17 cellular contexts compared by ENCODE assay signal in the genomic region with DNA sequence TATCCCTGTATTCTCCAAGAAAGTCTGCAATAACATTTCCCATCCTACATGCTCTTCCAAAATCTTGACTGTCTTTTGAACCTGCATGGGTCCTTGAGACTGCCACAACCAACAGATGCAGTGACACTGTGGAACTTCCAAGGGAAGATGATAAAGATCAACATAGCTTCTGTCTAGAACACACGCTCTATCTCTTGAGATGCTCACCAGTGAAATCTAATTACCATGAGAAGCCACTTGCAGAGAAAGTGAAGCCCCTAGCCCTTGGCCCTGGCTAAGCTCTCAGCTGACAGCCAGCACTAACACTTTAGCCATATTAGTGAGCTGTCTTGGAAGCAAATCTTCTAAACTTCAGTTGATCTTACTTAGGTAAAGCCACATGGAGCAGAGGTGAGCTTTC. TPM values are rescaled to one million over a fixed set of nuclear protein-coding genes. Genes with fewer than 3 reads are reported as not detected.
DNase-seq lines count a peak whose midpoint lies in the region; ATAC-seq and TF ChIP-seq lines count a peak whose summit lies in the region.
"Had no signal": no experiment of that assay in that cellular context is flagged by ENCODE, and none has a peak within 500 bp of the region (broad histone marks: within the 10 kb centered on the region; RNA-seq: fewer than 3 reads in every experiment).

No MANE protein-coding gene starts in this region.

- no peak overlapping the region for H4K91ac ChIP-seq in IMR-90 (ENCODE audit: insufficient read depth, low read depth, low read length)

- H3K79me1 ChIP-seq in IMR-90 (ENCODE audit: low read depth in 1 of 2, low read length in 2 of 2): peaks cover 0 to 5% of the 10 kb centered on the region in 2 experiments; a peak in 1 of 4 replicates

- BruUV-seq in IMR-90 (replicated peaks; lab: Mats Ljungman, UMichigan): no TSS peak

- no peak overlapping the region for H2BK20ac ChIP-seq in IMR-90 (ENCODE audit: low read depth, low read length)

- TF ChIP-seq POLR2A in IMR-90 (IDR thresholded peaks at IDR 0.05; ENCODE audit: low read depth, low read length): no peak

- no peak overlapping the region for H4K5ac ChIP-seq in IMR-90 (ENCODE audit: low read depth, low read length)

- H3K9me1 ChIP-seq in IMR-90 (ENCODE audit: insufficient read depth, low read length): peaks cover 5% of the 10 kb centered on the region

- H3K27ac Mint-ChIP-seq in effector memory CD8-positive, alpha-beta T cell: no peak overlapping the region
- H3K27ac Mint-ChIP-seq: GM23338, HFFc6 had no signal

- no peak for TF ChIP-seq RAD21 in IMR-90 (IDR thresholded peaks at IDR 0.05; ENCODE audit: low read length)

- peaks cover 5 to 6% of the 10 kb centered on the region in 2 donors for H3K4me1 Mint-ChIP-seq in effector memory CD8-positive, alpha-beta T cell (ENCODE audit: low read depth in 2 of 2)

- H3K4me1 ChIP-seq in IMR-90 (ENCODE audit: control insufficient read depth, insufficient read depth, low read length): peaks cover 5% of the 10 kb centered on the region

- H3K4ac ChIP-seq in IMR-90 (ENCODE audit: low read depth, low read length): no peak overlapping the region

- no peak overlapping the region for H3K4me2 ChIP-seq in IMR-90 (ENCODE audit: low read depth, low read length)
- H3K4me2 ChIP-seq: GM23338 had no signal

- ATAC-seq in IMR-90 (ENCODE audit: low read depth) (no peak), HG02610 (IDR thresholded peaks at IDR 0.05; ENCODE audit: unreplicated experiment) (no peak)
- no peak for ATAC-seq in effector memory CD8-positive, alpha-beta T cell (replicated peaks)
- ATAC-seq: GM23338 had no signal

- no CpG with 5 or more reads among the region's 1 CpG for WGBS in IMR-90 (ENCODE audit: extremely low coverage in 2 of 2, insufficient read length in 1 of 2), 2 experiments

- H3K23ac ChIP-seq in IMR-90 (ENCODE audit: low read depth, low read length): no peak overlapping the region

- H3K56ac ChIP-seq in IMR-90 (ENCODE audit: extremely low read depth, insufficient read depth, low read length): no peak overlapping the region

- no peak overlapping the region for H3K4me3 Mint-ChIP-seq in effector memory CD8-positive, alpha-beta T cell
- H3K4me3 Mint-ChIP-seq: CD4-positive, alpha-beta memory T cell; GM23338; HFFc6 had no signal

- no peak overlapping the region for H3K14ac ChIP-seq in IMR-90 (replicated peaks; ENCODE audit: low read depth, low read length)

- H3K36me3 Mint-ChIP-seq in effector memory CD8-positive, alpha-beta T cell (ENCODE audit: insufficient read depth): peaks cover 9% of the 10 kb centered on the region

- H2BK120ac ChIP-seq in IMR-90 (ENCODE audit: low read depth, low read length): no peak overlapping the region

- H3K27ac ChIP-seq in IMR-90 (ENCODE audit: insufficient read depth, low read length): no peak overlapping the region

- dilution Hi-C loops in IMR-90 (cut with HindIII; ENCODE audit: low sequenced_read_pairs, unreplicated experiment): no loop called here

- no peak overlapping the region for H4K8ac ChIP-seq in IMR-90 (ENCODE audit: low read depth in 2 of 2, low read length in 2 of 2)

- H3K36me3 ChIP-seq in IMR-90 (ENCODE audit: control insufficient read depth, insufficient read depth, low read length): no peaks in the 10 kb centered on the region
- H3K36me3 ChIP-seq: HAP-1 had no signal

- H2BK5ac ChIP-seq in IMR-90 (ENCODE audit: low read depth, low read length, poor library complexity, severe bottlenecking): no peak overlapping the region

- H2AFZ ChIP-seq in IMR-90 (replicated peaks; ENCODE audit: low read length, poor library complexity): no peak overlapping the region
- H2AFZ ChIP-seq: GM23338 had no signal

- H4K20me1 ChIP-seq in IMR-90 (ENCODE audit: insufficient read depth, low read length): no peaks in the 10 kb centered on the region

- CTCF ChIA-PET in IMR-90 (lab: Yijun Ruan, JAX): interaction anchor here (1.1 kb wide), 1 partner anchor 9 kb away, joined by 3 read pairs; no protein-coding TSS in a partner anchor

- POLR2A ChIA-PET in IMR-90 (lab: Charles Lee; ENCODE audit: unreplicated experiment): no interaction called here

- no peak overlapping the region for H3K4me3 ChIP-seq in IMR-90 (ENCODE audit: insufficient read depth, low read depth, low read length)
- H3K4me3 ChIP-seq: GM23338, HAP-1 had no signal

- peaks cover 1 to 2% of the 10 kb centered on the region in 2 donors for H3K9me3 Mint-ChIP-seq in effector memory CD8-positive, alpha-beta T cell

- no peak overlapping the region for H2AK5ac ChIP-seq in IMR-90 (ENCODE audit: low read depth, low read length)

- H3K27me3 ChIP-seq in IMR-90 (ENCODE audit: control insufficient read depth, insufficient read depth, low read length): no peaks in the 10 kb centered on the region

- no peaks in the 10 kb centered on the region for H3K9me3 ChIP-seq in IMR-90 (ENCODE audit: control insufficient read depth, insufficient read depth, low read length)
- H3K9me3 ChIP-seq: HAP-1 had no signal

- intact Hi-C loops in IMR-90 (cut with micrococcal nuclease): no loop called here

- peak overlapping the region; percentile 20; the same call in 1 of the 2 replicates for H3K18ac ChIP-seq in IMR-90 (ENCODE audit: low read depth, low read length)

- no peaks in the 10 kb centered on the region for H3K27me3 Mint-ChIP-seq in effector memory CD8-positive, alpha-beta T cell

- in situ Hi-C loops in IMR-90 (cut with MboI; ENCODE audit: low sequenced_read_pairs): loop anchor here (10.0 kb wide), 2 partner anchors 371 to 551 kb away; no protein-coding TSS in a partner anchor

- DNase-seq in IMR-90 (no peak), NCI-H82 treated with DMSO at 0.1 percent for 48 hours (lab: John Stamatoyannopoulos, UW; ENCODE audit: unreplicated experiment) (peak; percentile 1), islet precursor cell (peak; percentile 60), NCI-H2081 treated with DMSO at 0.1 percent for 48 hours (lab: John Stamatoyannopoulos, UW) (no peak)
- DNase-seq in effector memory CD8-positive, alpha-beta T cell: no peak
- DNase-seq: C1 segment of cervical spinal cord; Calu3; CD4-positive, alpha-beta memory T cell; COR-L47; DMS53; DMS79 treated with DMSO at 0.1 percent for 48 hours; HFFc6 had no signal

- no peak overlapping the region for H3K9ac ChIP-seq in IMR-90 (ENCODE audit: low read depth, low read length)

- no peak for TF ChIP-seq CTCF in IMR-90 (conservative IDR thresholded peaks at IDR 0.05; ENCODE audit: low read depth, low read length)

- no peak overlapping the region for H2AK9ac ChIP-seq in IMR-90 (replicated peaks; ENCODE audit: low read depth, low read length, poor library complexity)

- H2BK15ac ChIP-seq in IMR-90 (ENCODE audit: low read depth, low read length): no peak overlapping the region

TF ChIP-seq in IMR-90, 13 proteins besides CTCF, POLR2A, EP300 and RAD21:
- no peak for TF ChIP-seq SMC3 (IDR thresholded peaks at IDR 0.05; ENCODE audit: low read depth, low read length)
- TF ChIP-seq ELK1 (IDR thresholded peaks at IDR 0.05; ENCODE audit: borderline replicate concordance, low read depth, low read length): no peak
- TF ChIP-seq CEBPB (IDR thresholded peaks at IDR 0.05; ENCODE audit: low read depth, low read length): no peak

RNA-seq across cellular contexts. Expression of gene EOMES, which starts 36.6 kb away (rescaled TPM):
- not detected in 2 replicates for total RNA-seq in IMR-90 (2012; rRNA removed)
- polyA plus RNA-seq in IMR-90 (2012; rRNA removed): not detected in 2 replicates
- not detected in 2 replicates for polyA plus RNA-seq in IMR-90 (2012; cell fraction: cytosol; rRNA removed)
- polyA plus RNA-seq in IMR-90 (2012; cell fraction: nucleus; rRNA removed; ENCODE audit: low replicate concordance): not detected in 2 replicates
- total RNA-seq: A673, HFFc6 had no signal
- polyA plus RNA-seq: BJ had no signal

Comparison
In these comparisons a context has a peak if more than half of its experiments do, and no peak if none do; other contexts are left out.
1. DNase-seq: peak in NCI-H82 treated with DMSO at 0.1 percent for 48 hours (single experiment) and islet precursor cell (single experiment); none in IMR-90 (single experiment), effector memory CD8-positive, alpha-beta T cell (0 of 3) and NCI-H2081 treated with DMSO at 0.1 percent for 48 hours (single experiment).